In the genomic region with DNA sequence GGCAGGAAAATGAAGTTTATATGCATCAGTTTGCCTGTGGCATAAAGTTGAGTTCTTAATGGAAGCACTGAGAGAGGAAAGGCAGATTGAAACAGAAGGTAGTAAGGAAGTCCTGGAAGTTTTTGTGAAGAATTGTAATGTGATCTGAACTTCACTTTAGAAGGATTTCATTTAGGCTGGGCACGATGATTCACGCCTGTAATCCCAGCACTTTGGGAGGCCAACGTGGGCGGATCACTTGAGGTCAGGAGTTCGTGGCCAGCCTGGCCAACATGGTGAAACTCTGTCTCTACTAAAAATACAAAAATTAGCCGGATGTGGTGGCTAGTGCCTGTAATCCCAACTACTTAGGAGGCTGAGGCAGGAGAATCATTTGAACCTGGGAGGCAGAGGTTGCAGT, we compare ENCODE assay signal across 7 cellular contexts. TPM values are rescaled to one million over a fixed set of nuclear protein-coding genes. Genes with fewer than 3 reads are reported as not detected.
DNase-seq lines count a peak whose midpoint lies in the region; TF ChIP-seq lines count a peak whose summit lies in the region.
"Not testable (repeated sequence)": the region's sequence is repeated elsewhere in the genome, so short reads cannot be mapped to it uniquely, and the experiment has no call there.

No MANE protein-coding gene starts in this region.

- H3K36me3 Mint-ChIP-seq in HFFc6 (ENCODE audit: low read depth) = not testable (repeated sequence)

- H3K27me3 Mint-ChIP-seq in HFFc6 (ENCODE audit: insufficient read depth) = not testable (repeated sequence)

- H3K4me1 Mint-ChIP-seq in HFFc6 (ENCODE audit: low read depth) = peaks cover 11% of the 10 kb centered on the region

- DNase-seq in EL (peak; percentile 45), HFFc6 (peak; percentile 13), MV-4-11 (lab: John Stamatoyannopoulos, UW) (peak; percentile 80), amniotic epithelial cell (ENCODE audit: low read depth) (peak; percentile 45), cardiac fibroblast (ENCODE audit: low read depth in 2 of 2) (peak; percentile 31 to 41), fibroblast of pulmonary artery (ENCODE audit: low read depth) (peak; percentile 18), renal cortical epithelial cell (ENCODE audit: low read depth) (peak; percentile 34)

- TF ChIP-seq CTCF in HFFc6 (IDR thresholded peaks at IDR 0.05); cardiac fibroblast (IDR thresholded peaks at IDR 0.05; ENCODE audit: low read depth, low read length); fibroblast of pulmonary artery (IDR thresholded peaks at IDR 0.05; ENCODE audit: low read length, missing control alignments): not testable (repeated sequence)

- not testable (repeated sequence) for H3K9me3 Mint-ChIP-seq in HFFc6

- not testable (repeated sequence) for H3K27ac Mint-ChIP-seq in HFFc6

- not testable (repeated sequence) for H3K4me3 ChIP-seq in cardiac fibroblast (replicated peaks in 1 of 2; ENCODE audit: low read depth in 2 of 2, low read length in 2 of 2); fibroblast of pulmonary artery (replicated peaks; ENCODE audit: low read depth, low read length)

- not testable (repeated sequence) for H3K4me3 Mint-ChIP-seq in HFFc6

RNA-seq across cellular contexts. Expression of a gene that starts 27.1 kb away (rescaled TPM):
- not detected for total RNA-seq in HFFc6 (2021; fragmentation: NEBNext Ultra II Directional; extraction: Animal tissue kit (Norgen Biotek cat#: 25700))
- total RNA-seq in renal cortical epithelial cell = 0.20 TPM in 1 of 2 replicates, not detected in the other

Comparison
In these comparisons a context has a peak if more than half of its experiments do, and no peak if none do; other contexts are left out.
1. DNase-seq: peak in every context shown above with its lines; median percentile 80 in MV-4-11; 45 in EL; 45 in amniotic epithelial cell; 36 in cardiac fibroblast; 34 in renal cortical epithelial cell; 18 in fibroblast of pulmonary artery; 13 in HFFc6.